37 cellular contexts compared by ENCODE assay signal in genomic region chr5:125972706-125973105, GRCh38.
"Had no signal": no experiment of that assay in that cellular context is flagged by ENCODE, and none has a peak within 500 bp of the region (broad histone marks: within the 10 kb centered on the region; RNA-seq: fewer than 3 reads in every experiment).

No MANE protein-coding gene starts in this region.

- H3K4me3 ChIP-seq: adrenal gland, breast epithelium, cardiac muscle cell, colonic mucosa, esophagus squamous epithelium, gastroesophageal sphincter had no signal

- FAIRE-seq: endometrium, endothelial cell of umbilical vein had no signal

- H3K4me1 ChIP-seq: adrenal gland, breast epithelium, colonic mucosa, esophagus squamous epithelium, gastroesophageal sphincter had no signal

- H3K27me3 ChIP-seq: adrenal gland, breast epithelium, cardiac muscle cell, colonic mucosa, esophagus squamous epithelium, gastroesophageal sphincter had no signal

- H3K36me3 Mint-ChIP-seq: activated CD4-positive, alpha-beta memory T cell treated with anti-CD3 and anti-CD28 coated beads for 36 hours; activated CD8-positive, alpha-beta memory T cell treated with anti-CD3 and anti-CD28 coated beads, Interleukin-2, amount 10 ng/mL, durations not matched to agents 7 days and 5 days; activated naive CD4-positive, alpha-beta T cell treated with anti-CD3 and anti-CD28 coated beads, Interleukin-2, amount 50 U/mL, for 24 hours; activated naive CD8-positive, alpha-beta T cell treated with anti-CD3 and anti-CD28 coated beads for 36 hours; brain had no signal

- H3K27me3 Mint-ChIP-seq: activated CD4-positive, alpha-beta memory T cell treated with anti-CD3 and anti-CD28 coated beads for 36 hours; activated CD4-positive, alpha-beta T cell treated with anti-CD3 and anti-CD28 coated beads, Interleukin-2, amount 10 ng/mL, durations not matched to agents 24 days and 14 days; activated CD8-positive, alpha-beta memory T cell treated with anti-CD3 and anti-CD28 coated beads, Interleukin-2, amount 10 ng/mL, durations not matched to agents 7 days and 5 days; activated naive CD4-positive, alpha-beta T cell treated with anti-CD3 and anti-CD28 coated beads, Interleukin-2, amount 50 U/mL, for 24 hours; activated naive CD8-positive, alpha-beta T cell treated with anti-CD3 and anti-CD28 coated beads for 36 hours; activated naive CD8-positive, alpha-beta T cell treated with anti-CD3 and anti-CD28 coated beads, Interleukin-2, amount 50 U/mL, for 24 hours; T-helper 17 cell had no signal

- H3K9me3 ChIP-seq: adrenal gland, breast epithelium, colonic mucosa, esophagus squamous epithelium, gastroesophageal sphincter had no signal

- DNase-seq: activated B cell treated with CpG ODN at 0.5 μM for 24 hours; activated CD4-positive, alpha-beta memory T cell treated with anti-CD3 and anti-CD28 coated beads for 36 hours; activated CD4-positive, alpha-beta T cell treated with anti-CD3 and anti-CD28 coated beads, Interleukin-2, amount 10 ng/mL, durations not matched to agents 24 days and 14 days; activated CD8-positive, alpha-beta memory T cell treated with anti-CD3 and anti-CD28 coated beads, Interleukin-2, amount 10 ng/mL, durations not matched to agents 7 days and 5 days; activated CD8-positive, alpha-beta memory T cell treated with anti-CD3 and anti-CD28 coated beads, Interleukin-2, amount 50 U/mL, for 4 hours; activated CD8-positive, alpha-beta T cell treated with anti-CD3 and anti-CD28 coated beads, Interleukin-2, amount 10 ng/mL, durations not matched to agents 7 days and 5 days; activated effector memory CD4-positive, alpha-beta T cell treated with anti-CD3 and anti-CD28 coated beads, Interleukin-2, amount 50 U/mL, for 16 hours; activated naive CD4-positive, alpha-beta T cell treated with anti-CD3 and anti-CD28 coated beads for 36 hours; activated naive CD8-positive, alpha-beta T cell treated with anti-CD3 and anti-CD28 coated beads for 36 hours; activated naive CD8-positive, alpha-beta T cell treated with anti-CD3 and anti-CD28 coated beads, Interleukin-2, amount 50 U/mL, for 24 hours; activated T-cell treated with anti-CD3 and anti-CD28 coated beads, Interleukin-2, amount 50 U/mL, for 1 hour; activated T-cell treated with anti-CD3 and anti-CD28 coated beads, Interleukin-2, amount 50 U/mL, for 48 hours; adrenal gland; amygdala; aorta; central memory CD4-positive, alpha-beta T cell; cerebellar nuclear complex; colonic mucosa; effector CD8-positive, alpha-beta T cell; esophagus squamous epithelium; foreskin melanocyte; T-helper 1 cell; T-helper 17 cell; T1000; WERI-Rb-1 had no signal

- H3K27ac ChIP-seq: adrenal gland, breast epithelium, cardiac muscle cell, colonic mucosa, epithelial cell of prostate, esophagus squamous epithelium, gastroesophageal sphincter, WERI-Rb-1 had no signal

- H3K36me3 ChIP-seq: adrenal gland, breast epithelium, cardiac muscle cell, colonic mucosa, esophagus squamous epithelium, gastroesophageal sphincter, WERI-Rb-1 had no signal

- H3K9me3 Mint-ChIP-seq: activated B cell treated with CpG ODN at 0.5 μM for 24 hours; activated CD4-positive, alpha-beta T cell treated with anti-CD3 and anti-CD28 coated beads, Interleukin-2, amount 10 ng/mL, durations not matched to agents 24 days and 14 days; activated naive CD4-positive, alpha-beta T cell treated with anti-CD3 and anti-CD28 coated beads, Interleukin-2, amount 50 U/mL, for 24 hours; activated naive CD8-positive, alpha-beta T cell treated with anti-CD3 and anti-CD28 coated beads for 36 hours; activated naive CD8-positive, alpha-beta T cell treated with anti-CD3 and anti-CD28 coated beads, Interleukin-2, amount 50 U/mL, for 24 hours; activated T-helper 1 cell treated with anti-CD3 and anti-CD28 coated beads, Interleukin-12 subunit alpha, Interleukin-12 subunit beta, Interleukin-2, Interleukin-4 antibody, amounts not matched to agents 30 ng/mL and 10 ng/mL and 1 ng/mL, durations not matched to agents 14 hours and 24 hours and 36 hours; activated T-helper 2 cell treated with anti-CD3 and anti-CD28 coated beads, Interferon-gamma antibody, Interleukin-2, Interleukin-4, amounts not matched to agents 10 μg/mL and 5 μg/mL and 100 μg/mL, durations not matched to agents 14 hours and 24 hours and 36 hours had no signal

- H3K4me3 Mint-ChIP-seq: activated B cell treated with CpG ODN at 0.5 μM for 24 hours; activated CD4-positive, alpha-beta memory T cell treated with anti-CD3 and anti-CD28 coated beads for 36 hours; activated CD4-positive, alpha-beta T cell treated with anti-CD3 and anti-CD28 coated beads, Interleukin-2, amount 10 ng/mL, durations not matched to agents 24 days and 14 days; activated CD8-positive, alpha-beta memory T cell treated with anti-CD3 and anti-CD28 coated beads, Interleukin-2, amount 10 ng/mL, durations not matched to agents 7 days and 5 days; activated CD8-positive, alpha-beta T cell treated with anti-CD3 and anti-CD28 coated beads, Interleukin-2, amount 10 ng/mL, durations not matched to agents 7 days and 5 days; activated naive CD4-positive, alpha-beta T cell treated with anti-CD3 and anti-CD28 coated beads for 36 hours; activated naive CD4-positive, alpha-beta T cell treated with anti-CD3 and anti-CD28 coated beads, Interleukin-2, amount 50 U/mL, for 24 hours; activated naive CD8-positive, alpha-beta T cell treated with anti-CD3 and anti-CD28 coated beads for 36 hours; activated naive CD8-positive, alpha-beta T cell treated with anti-CD3 and anti-CD28 coated beads, Interleukin-2, amount 50 U/mL, for 24 hours; activated T-helper 1 cell treated with anti-CD3 and anti-CD28 coated beads, Interleukin-12 subunit alpha, Interleukin-12 subunit beta, Interleukin-2, Interleukin-4 antibody, amounts not matched to agents 30 ng/mL and 10 ng/mL and 1 ng/mL, durations not matched to agents 14 hours and 24 hours and 36 hours; brain; T-helper 17 cell; T-helper 2 cell treated with Interferon-gamma antibody and Interleukin-4, amounts not matched to agents 5 μg/mL and 100 μg/mL, for 36 hours had no signal

- H3K4me1 Mint-ChIP-seq: activated B cell treated with CpG ODN at 0.5 μM for 24 hours; activated CD4-positive, alpha-beta T cell treated with anti-CD3 and anti-CD28 coated beads, Interleukin-2, amount 10 ng/mL, durations not matched to agents 24 days and 14 days; activated CD8-positive, alpha-beta memory T cell treated with anti-CD3 and anti-CD28 coated beads, Interleukin-2, amount 10 ng/mL, durations not matched to agents 7 days and 5 days; activated naive CD4-positive, alpha-beta T cell treated with anti-CD3 and anti-CD28 coated beads, Interleukin-2, amount 50 U/mL, for 24 hours; activated naive CD8-positive, alpha-beta T cell treated with anti-CD3 and anti-CD28 coated beads for 36 hours; activated naive CD8-positive, alpha-beta T cell treated with anti-CD3 and anti-CD28 coated beads, Interleukin-2, amount 50 U/mL, for 24 hours; T-helper 17 cell had no signal

- ATAC-seq: activated CD4-positive, CD25-positive, alpha-beta regulatory T cell treated with anti-CD3 and anti-CD28 coated beads, Interleukin-2, amount 50 U/mL, for 24 hours; activated CD8-positive, alpha-beta memory T cell treated with anti-CD3 and anti-CD28 coated beads, Interleukin-2, amount 10 ng/mL, durations not matched to agents 7 days and 5 days; activated CD8-positive, alpha-beta T cell treated with anti-CD3 and anti-CD28 coated beads, Interleukin-2, amount 10 ng/mL, durations not matched to agents 7 days and 5 days; activated naive CD8-positive, alpha-beta T cell treated with anti-CD3 and anti-CD28 coated beads, Interleukin-2, amount 50 U/mL, for 24 hours; gastroesophageal sphincter; T-helper 17 cell had no signal

- H3K27ac Mint-ChIP-seq: activated B cell treated with CpG ODN at 0.5 μM for 24 hours; activated CD4-positive, alpha-beta memory T cell treated with anti-CD3 and anti-CD28 coated beads for 36 hours; activated CD4-positive, alpha-beta T cell treated with anti-CD3 and anti-CD28 coated beads, Interleukin-2, amount 10 ng/mL, durations not matched to agents 24 days and 14 days; activated CD8-positive, alpha-beta memory T cell treated with anti-CD3 and anti-CD28 coated beads, Interleukin-2, amount 10 ng/mL, durations not matched to agents 7 days and 5 days; activated CD8-positive, alpha-beta T cell treated with anti-CD3 and anti-CD28 coated beads, Interleukin-2, amount 10 ng/mL, durations not matched to agents 7 days and 5 days; activated naive CD4-positive, alpha-beta T cell treated with anti-CD3 and anti-CD28 coated beads for 36 hours; activated naive CD4-positive, alpha-beta T cell treated with anti-CD3 and anti-CD28 coated beads, Interleukin-2, amount 50 U/mL, for 24 hours; activated naive CD8-positive, alpha-beta T cell treated with anti-CD3 and anti-CD28 coated beads for 36 hours; activated naive CD8-positive, alpha-beta T cell treated with anti-CD3 and anti-CD28 coated beads, Interleukin-2, amount 50 U/mL, for 24 hours; activated T-helper 1 cell treated with anti-CD3 and anti-CD28 coated beads, Interleukin-12 subunit alpha, Interleukin-12 subunit beta, Interleukin-2, Interleukin-4 antibody, amounts not matched to agents 30 ng/mL and 10 ng/mL and 1 ng/mL, durations not matched to agents 14 hours and 24 hours and 36 hours; activated T-helper 2 cell treated with anti-CD3 and anti-CD28 coated beads, Interferon-gamma antibody, Interleukin-2, Interleukin-4, amounts not matched to agents 10 μg/mL and 5 μg/mL and 100 μg/mL, durations not matched to agents 14 hours and 24 hours and 36 hours; T-helper 17 cell; T-helper 2 cell treated with Interferon-gamma antibody and Interleukin-4, amounts not matched to agents 5 μg/mL and 100 μg/mL, for 36 hours had no signal
